In genomic region chr17:49741009-49741691, GRCh38 we compare ENCODE assay signal across 8 cellular contexts. TPM values are rescaled to one million over a fixed set of nuclear protein-coding genes. Genes with fewer than 3 reads are reported as not detected.
DNase-seq lines count a peak whose midpoint lies in the region; ATAC-seq lines count a peak whose summit lies in the region.

No MANE protein-coding gene starts in this region.

- DNase-seq in CD8-positive, alpha-beta memory T cell, result no peak
- DNase-seq in amniotic epithelial cell (ENCODE audit: low read depth), result peak; percentile 64
- peak; percentile 34 for DNase-seq in myocyte (ENCODE audit: low read depth)
- no peak for DNase-seq in 8988T
- DNase-seq in NCI-H2196 treated with DMSO at 0.1 percent for 48 hours (lab: John Stamatoyannopoulos, UW; ENCODE audit: unreplicated experiment), result no peak
- DNase-seq in DMS114 treated with DMSO at 0.1 percent for 48 hours (lab: John Stamatoyannopoulos, UW; ENCODE audit: unreplicated experiment), result no peak

- H3K4me1 Mint-ChIP-seq in CD8-positive, alpha-beta memory T cell, result peaks cover 89 to 97% (median 95%) of the 10 kb centered on the region in 3 donors

- no peaks in the 10 kb centered on the region for H3K27me3 ChIP-seq in CD8-positive, alpha-beta memory T cell (ENCODE audit: insufficient read depth, low read length, poor library complexity, severe bottlenecking)

- H3K4me3 ChIP-seq in CD8-positive, alpha-beta memory T cell (ENCODE audit: low read length), result peak overlapping the region; percentile 81

- peaks cover 95% of the 10 kb centered on the region for H3K4me1 ChIP-seq in CD8-positive, alpha-beta memory T cell (ENCODE audit: insufficient read depth, low read length)

- H3K27ac ChIP-seq in CD8-positive, alpha-beta memory T cell (ENCODE audit: low read depth, low read length), result peak overlapping the region; percentile 88

- H3K4me3 Mint-ChIP-seq in CD8-positive, alpha-beta memory T cell, result peak overlapping the region; percentile 90 to 98 (median 95)

- peaks cover 11 to 40% (median 14%) of the 10 kb centered on the region in 3 donors for H3K36me3 Mint-ChIP-seq in CD8-positive, alpha-beta memory T cell

- CTCF ChIA-PET in CD8-positive, alpha-beta memory T cell (lab: Charles Lee), result interaction anchor here (1.0 to 6.8 kb wide), 6 partner anchors 10 to 171 kb away, joined by 3 to 37 read pairs (median 8); partner anchors contain the start of genes FAM117A and SLC35B1

- ATAC-seq in HG03039 (IDR thresholded peaks at IDR 0.05; ENCODE audit: unreplicated experiment) (peak; percentile 46), HG03280 (IDR thresholded peaks at IDR 0.05; ENCODE audit: unreplicated experiment) (no peak)

- peak overlapping the region; percentile 97 to 100 (median 100) for H3K27ac Mint-ChIP-seq in CD8-positive, alpha-beta memory T cell

- POLR2A ChIA-PET in CD8-positive, alpha-beta memory T cell (lab: Charles Lee), result interaction anchor here (0.5 to 5.1 kb wide), 9 partner anchors 7 to 94 kb away, joined by 3 to 53 read pairs (median 8); partner anchors contain the start of genes FAM117A, KAT7 and SLC35B1

- H3K9me3 ChIP-seq in CD8-positive, alpha-beta memory T cell (ENCODE audit: low read length), result no peaks in the 10 kb centered on the region

- H3K9me3 Mint-ChIP-seq in CD8-positive, alpha-beta memory T cell, result no peaks in the 10 kb centered on the region

- no peaks in the 10 kb centered on the region for H3K36me3 ChIP-seq in CD8-positive, alpha-beta memory T cell (ENCODE audit: insufficient read depth, low read length)

- H3K27me3 Mint-ChIP-seq in CD8-positive, alpha-beta memory T cell, result no peaks in the 10 kb centered on the region

RNA-seq across cellular contexts. Expression of gene FAM117A, which starts 22.8 kb away (rescaled TPM):
- total RNA-seq in CD8-positive, alpha-beta memory T cell, result 10 to 100 TPM; 21.8 to 24.8 TPM
- 85.0 TPM for polyA plus RNA-seq in CD8-positive, alpha-beta memory T cell
- 21.0 and 27.9 TPM in 2 replicates for total RNA-seq in myocyte
- polyA plus RNA-seq in myocyte (2012), result 5.4 TPM

RNA-seq across cellular contexts. Expression of gene SLC35B1, which starts 33.4 kb away (rescaled TPM):
- 10 to 100 TPM; 82.8 to 88.9 TPM for total RNA-seq in CD8-positive, alpha-beta memory T cell
- polyA plus RNA-seq in CD8-positive, alpha-beta memory T cell, result 34.6 TPM
- total RNA-seq in myocyte, result 88.3 and 96.5 TPM in 2 replicates
- polyA plus RNA-seq in myocyte (2012), result 86.4 TPM

RNA-seq across cellular contexts. Expression of gene KAT7, which starts 47.3 kb away (rescaled TPM):
- total RNA-seq in CD8-positive, alpha-beta memory T cell, result 10 to 100 TPM; 66.1 to 75.8 TPM
- 58.1 TPM for polyA plus RNA-seq in CD8-positive, alpha-beta memory T cell
- total RNA-seq in myocyte, result 28.5 and 34.9 TPM in 2 replicates
- 22.3 TPM for polyA plus RNA-seq in myocyte (2012)

Comparison
In these comparisons a context has a peak if more than half of its experiments do, and no peak if none do; other contexts are left out.
1. DNase-seq: peak in amniotic epithelial cell (single experiment) and myocyte (single experiment); none in CD8-positive, alpha-beta memory T cell (0 of 5), 8988T (single experiment), NCI-H2196 treated with DMSO at 0.1 percent for 48 hours (single experiment) and DMS114 treated with DMSO at 0.1 percent for 48 hours (single experiment).